12 cellular contexts compared by ENCODE assay signal in genomic region chr10:70457759-70458305, GRCh38. TPM values are rescaled to one million over a fixed set of nuclear protein-coding genes. Genes with fewer than 3 reads are reported as not detected.
DNase-seq lines count a peak whose midpoint lies in the region; ATAC-seq, FAIRE-seq and TF ChIP-seq lines count a peak whose summit lies in the region.
"Had no signal": no experiment of that assay in that cellular context is flagged by ENCODE, and none has a peak within 500 bp of the region (broad histone marks: within the 10 kb centered on the region; RNA-seq: fewer than 3 reads in every experiment).

No MANE protein-coding gene starts in this region.

- TF ChIP-seq POLR2A in K562 (conservative IDR thresholded peaks at IDR 0.05): no peak

- H2BK12ac ChIP-seq in H9 (ENCODE audit: insufficient read length, low read depth, low read length): no peak overlapping the region

- no peak overlapping the region for H3K56ac ChIP-seq in H9 (ENCODE audit: insufficient read length, low read depth, low read length)

- POLR2A ChIA-PET in K562 (lab: Yijun Ruan, JAX): no interaction called here

- H3K14ac ChIP-seq in H9 (ENCODE audit: insufficient read depth, low read length): no peak overlapping the region

- H3K4me3 ChIP-seq in K562: no peak overlapping the region
- no peak overlapping the region for H3K4me3 ChIP-seq in keratinocyte (ENCODE audit: control insufficient read depth in 2 of 3, extremely low read depth in 1 of 3, insufficient read depth in 2 of 3, low read depth in 1 of 3, low read length in 3 of 3)
- peak overlapping the region; percentile 44 for H3K4me3 ChIP-seq in smooth muscle cell

- peaks cover 77% of the 10 kb centered on the region for H3K27me3 Mint-ChIP-seq in H9 (ENCODE audit: low read depth)
- peaks cover 49% of the 10 kb centered on the region for H3K27me3 Mint-ChIP-seq in activated T-helper 2 cell treated with anti-CD3 and anti-CD28 coated beads, Interferon-gamma antibody, Interleukin-2, Interleukin-4, amounts not matched to agents 10 μg/mL and 5 μg/mL and 100 μg/mL, durations not matched to agents 14 hours and 24 hours and 36 hours (ENCODE audit: low read depth)

- no peak overlapping the region for H2BK20ac ChIP-seq in H9 (ENCODE audit: low read depth, low read length, poor library complexity, severe bottlenecking)

- H2BK5ac ChIP-seq in H9 (ENCODE audit: insufficient read length, low read length): no peak overlapping the region

- H3T11ph ChIP-seq in H9 (ENCODE audit: low read length): no peak overlapping the region

- peak overlapping the region; percentile 57 to 73 for H3K4me3 Mint-ChIP-seq in H9
- H3K4me3 Mint-ChIP-seq in activated T-helper 2 cell treated with anti-CD3 and anti-CD28 coated beads, Interferon-gamma antibody, Interleukin-2, Interleukin-4, amounts not matched to agents 10 μg/mL and 5 μg/mL and 100 μg/mL, durations not matched to agents 14 hours and 24 hours and 36 hours (ENCODE audit: low read depth): no peak overlapping the region

- no peaks in the 10 kb centered on the region for H3K9me3 ChIP-seq in H9 (ENCODE audit: control insufficient read depth, low read depth, low read length)
- no peaks in the 10 kb centered on the region for H3K9me3 ChIP-seq in K562 (replicated peaks; ENCODE audit: control insufficient read depth, insufficient read depth, low read depth, low read length)
- H3K9me3 ChIP-seq in keratinocyte (ENCODE audit: control insufficient read depth, low read depth, low read length): no peaks in the 10 kb centered on the region
- no peaks in the 10 kb centered on the region for H3K9me3 ChIP-seq in smooth muscle cell (replicated peaks; ENCODE audit: low read depth)

- H3K4me2 ChIP-seq in H9 (ENCODE audit: insufficient read depth, insufficient read length, low read length) (peak overlapping the region; percentile 43), K562 (ENCODE audit: insufficient read depth, low read length) (no peak overlapping the region), keratinocyte (ENCODE audit: control insufficient read depth, extremely low read depth, insufficient read depth, low read depth, low read length) (peak overlapping the region; percentile 45), smooth muscle cell (peak overlapping the region; percentile 87)

- no TSS peak for BruUV-seq in K562 (replicated peaks; lab: Mats Ljungman, UMichigan)

- H3K4me1 Mint-ChIP-seq in H9: peaks cover 46 to 56% of the 10 kb centered on the region in 2 experiments
- H3K4me1 Mint-ChIP-seq in activated T-helper 2 cell treated with anti-CD3 and anti-CD28 coated beads, Interferon-gamma antibody, Interleukin-2, Interleukin-4, amounts not matched to agents 10 μg/mL and 5 μg/mL and 100 μg/mL, durations not matched to agents 14 hours and 24 hours and 36 hours (ENCODE audit: low read depth): no peaks in the 10 kb centered on the region

- TF ChIP-seq RAD21 in K562 (CRISPR knock-in tag; conservative IDR thresholded peaks at IDR 0.05 in 1 of 2, IDR thresholded peaks at IDR 0.05 in 1 of 2): no peak

- H4K5ac ChIP-seq in H9 (ENCODE audit: insufficient read length, low read depth, low read length): no peak overlapping the region

- H2BK120ac ChIP-seq in H9 (ENCODE audit: low read depth, low read length, poor library complexity, severe bottlenecking): no peak overlapping the region

- no peak overlapping the region for H3K27ac ChIP-seq in H9 (ENCODE audit: insufficient read length, low read depth, low read length)
- no peak overlapping the region for H3K27ac ChIP-seq in K562 (ENCODE audit: extremely low read depth, low read depth, low read length)
- H3K27ac ChIP-seq in keratinocyte (ENCODE audit: control insufficient read depth, insufficient read depth, low read length): no peak overlapping the region
- no peak overlapping the region for H3K27ac ChIP-seq in smooth muscle cell (ENCODE audit: low read depth)

- WGBS in H9 (ENCODE audit: extremely low coverage, insufficient read length, low lambda C conversion rate): no CpG with 5 or more reads among the region's 17 CpGs
- 16% methylated on average over 17 of the region's 17 CpGs for WGBS in K562 (ENCODE audit: insufficient coverage, low coverage, missing lambda C conversion rate)
- 47% methylated on average over 17 of the region's 17 CpGs for WGBS in smooth muscle cell (ENCODE audit: low lambda C conversion rate)

- peaks cover 0 to 8% (median 0%) of the 10 kb centered on the region in 3 experiments; a peak in 2 of 7 replicates for H3K36me3 Mint-ChIP-seq in H9 (ENCODE audit: insufficient read depth in 1 of 3, low read depth in 3 of 3)
- H3K36me3 Mint-ChIP-seq in activated T-helper 2 cell treated with anti-CD3 and anti-CD28 coated beads, Interferon-gamma antibody, Interleukin-2, Interleukin-4, amounts not matched to agents 10 μg/mL and 5 μg/mL and 100 μg/mL, durations not matched to agents 14 hours and 24 hours and 36 hours (ENCODE audit: low read depth): no peaks in the 10 kb centered on the region

- H3K4me1 ChIP-seq in H9 (ENCODE audit: insufficient read depth, low read length): peaks cover 13% of the 10 kb centered on the region; the same call in 1 of the 2 replicates
- H3K4me1 ChIP-seq in K562 (replicated peaks in 1 of 2; ENCODE audit: control insufficient read depth in 2 of 2, insufficient read depth in 2 of 2, low read length in 2 of 2): peaks cover 5 to 15% of the 10 kb centered on the region in 2 experiments; a peak in 3 of 5 replicates
- peaks cover 14% of the 10 kb centered on the region for H3K4me1 ChIP-seq in keratinocyte (ENCODE audit: control insufficient read depth, extremely low read depth, insufficient read depth, low read length)
- H3K4me1 ChIP-seq in smooth muscle cell (ENCODE audit: low read depth): peaks cover 8% of the 10 kb centered on the region

- H3K18ac ChIP-seq in H9 (ENCODE audit: insufficient read length, low read depth, low read length): no peak overlapping the region

- H2AK5ac ChIP-seq in H9 (ENCODE audit: insufficient read length, low read length): no peak overlapping the region

- no peaks in the 10 kb centered on the region for H4K20me1 ChIP-seq in H9 (ENCODE audit: control insufficient read depth, insufficient read depth, insufficient read length)
- peaks cover 17% of the 10 kb centered on the region; the same call in 1 of the 2 replicates for H4K20me1 ChIP-seq in K562 (replicated peaks; ENCODE audit: control insufficient read depth, insufficient read depth, low read length)
- H4K20me1 ChIP-seq in keratinocyte (ENCODE audit: control insufficient read depth, extremely low read depth, insufficient read depth, low read length): no peaks in the 10 kb centered on the region
- no peaks in the 10 kb centered on the region for H4K20me1 ChIP-seq in smooth muscle cell (ENCODE audit: low read depth)

- ATAC-seq in K562: no peak
- ATAC-seq in GM21737 (IDR thresholded peaks at IDR 0.05; ENCODE audit: unreplicated experiment): no peak

- peak overlapping the region; percentile 18 for H3K9ac ChIP-seq in H9 (ENCODE audit: extremely low read depth, insufficient read length, low read length)
- H3K9ac ChIP-seq in K562 (ENCODE audit: insufficient read depth in 1 of 2, low read depth in 2 of 2, low read length in 2 of 2): 0 out of 4 replicates have a peak overlapping the region, but pooled peaks of 1 of the 2 experiments have one; percentile 81
- no peak overlapping the region for H3K9ac ChIP-seq in keratinocyte (ENCODE audit: control insufficient read depth, extremely low read depth, insufficient read depth, low read length)
- no peak overlapping the region for H3K9ac ChIP-seq in smooth muscle cell (ENCODE audit: low read depth)

- no peak overlapping the region for H4K91ac ChIP-seq in H9 (ENCODE audit: insufficient read length, low read depth, low read length)

- no peak overlapping the region for H3K23ac ChIP-seq in H9 (ENCODE audit: insufficient read length, low read depth, low read length)

- TF ChIP-seq CTCF in H9 (conservative IDR thresholded peaks at IDR 0.05) (no peak), K562 (IDR thresholded peaks at IDR 0.05 in 2 of 3, conservative IDR thresholded peaks at IDR 0.05 in 1 of 3; ENCODE audit: insufficient read depth in 2 of 3, low read depth in 1 of 3, low read length in 3 of 3) (no peak), keratinocyte (optimal IDR thresholded peaks at IDR 0.05 in 1 of 3, IDR thresholded peaks at IDR 0.05 in 1 of 3, conservative IDR thresholded peaks at IDR 0.05 in 1 of 3; ENCODE audit: extremely low read depth in 1 of 3, insufficient read depth in 2 of 3, low read length in 3 of 3) (no peak), smooth muscle cell (IDR thresholded peaks at IDR 0.05; ENCODE audit: borderline replicate concordance, insufficient read depth, poor library complexity, severe bottlenecking) (no peak)

- FAIRE-seq in K562 (lab: Jason Lieb, UNC) (no peak), keratinocyte (lab: Jason Lieb, UNC) (no peak)

- CTCF ChIA-PET in K562 (lab: Yijun Ruan, JAX; ENCODE audit: low intra/inter-chr PET ratio): interaction anchor here (0.6 kb wide), 1 partner anchor 228 kb away, joined by 4 read pairs; no protein-coding TSS in a partner anchor

- intact Hi-C loops in K562 (cut with micrococcal nuclease): loop anchor here (5.0 kb wide), 1 partner anchor 76 kb away; the partner anchor contains the start of gene LRRC20
- intact Hi-C loops in activated T-helper 2 cell treated with anti-CD3 and anti-CD28 coated beads, Interferon-gamma antibody, Interleukin-2, Interleukin-4, amounts not matched to agents 10 μg/mL and 5 μg/mL and 100 μg/mL, durations not matched to agents 14 hours and 24 hours and 36 hours (cut with micrococcal nuclease): no loop called here

- H3K36me3 ChIP-seq in K562 (ENCODE audit: control insufficient read depth, insufficient read depth, low read length): no peaks in the 10 kb centered on the region
- no peaks in the 10 kb centered on the region for H3K36me3 ChIP-seq in keratinocyte (ENCODE audit: control insufficient read depth in 2 of 2, extremely low read depth in 1 of 2, insufficient read depth in 2 of 2, low read length in 2 of 2)
- H3K36me3 ChIP-seq in smooth muscle cell (ENCODE audit: low read depth): no peaks in the 10 kb centered on the region

- dilution Hi-C loops in keratinocyte (cut with MboI; ENCODE audit: extremely low pct_ligation_motif_present, low sequenced_read_pairs): no loop called here

- H3F3A ChIP-seq in smooth muscle cell (ENCODE audit: low read depth): no peaks in the 10 kb centered on the region

- no peaks in the 10 kb centered on the region for H3K9me1 ChIP-seq in K562 (ENCODE audit: control insufficient read depth, insufficient read depth, low read length)
- no peaks in the 10 kb centered on the region for H3K9me1 ChIP-seq in keratinocyte (ENCODE audit: control insufficient read depth, extremely low read depth, insufficient read depth, low read length)

- DNase-seq in H9 (no peak), K562 (ENCODE audit: extremely low read depth in 1 of 4, low spot score in 3 of 4) (no peak), keratinocyte (ENCODE audit: low read depth, low spot score) (no peak), smooth muscle cell (lab: John Stamatoyannopoulos, UW; ENCODE audit: unreplicated experiment) (no peak), NCI-H2196 treated with DMSO at 0.1 percent for 48 hours (lab: John Stamatoyannopoulos, UW; ENCODE audit: unreplicated experiment) (no peak), NCI-H526 (lab: John Stamatoyannopoulos, UW) (no peak)
- no peak for DNase-seq in activated T-helper 2 cell treated with anti-CD3 and anti-CD28 coated beads, Interferon-gamma antibody, Interleukin-2, Interleukin-4, amounts not matched to agents 10 μg/mL and 5 μg/mL and 100 μg/mL, durations not matched to agents 14 hours and 24 hours and 36 hours (ENCODE audit: low spot score)
- DNase-seq: NCI-H2081 treated with DMSO at 0.1 percent for 48 hours had no signal

- no peak overlapping the region for H4K8ac ChIP-seq in H9 (replicated peaks; ENCODE audit: insufficient read length, low read depth, low read length)

- no peak for TF ChIP-seq EP300 in K562 (IDR thresholded peaks at IDR 0.05; ENCODE audit: low read length)

- H3K79me2 ChIP-seq in H9 (ENCODE audit: insufficient read depth, low read length): no peaks in the 10 kb centered on the region
- H3K79me2 ChIP-seq in K562 (ENCODE audit: control insufficient read depth, insufficient read depth, low read length): no peaks in the 10 kb centered on the region
- H3K79me2 ChIP-seq in keratinocyte (ENCODE audit: control insufficient read depth, insufficient read depth, low read length): no peaks in the 10 kb centered on the region
- H3K79me2 ChIP-seq in smooth muscle cell (ENCODE audit: low read depth): no peaks in the 10 kb centered on the region

- no peaks in the 10 kb centered on the region for H3K79me1 ChIP-seq in H9 (ENCODE audit: insufficient read depth, low read depth, low read length, poor library complexity, severe bottlenecking)

- H2AFZ ChIP-seq in H9 (ENCODE audit: low read length): no peak overlapping the region
- H2AFZ ChIP-seq in K562 (ENCODE audit: low read depth, low read length): no peak overlapping the region
- H2AFZ ChIP-seq in keratinocyte (ENCODE audit: control insufficient read depth, low read length): no peak overlapping the region
- H2AFZ ChIP-seq in smooth muscle cell (ENCODE audit: low read depth): no peak overlapping the region

- no peak overlapping the region for H2BK15ac ChIP-seq in H9 (ENCODE audit: low read depth, low read length)

- no peak overlapping the region for H3K4ac ChIP-seq in H9 (ENCODE audit: low read depth, low read length)

- in situ Hi-C loops in K562 (cut with MboI): no loop called here

- H3K27ac Mint-ChIP-seq in H9: no peak overlapping the region
- no peak overlapping the region for H3K27ac Mint-ChIP-seq in activated T-helper 2 cell treated with anti-CD3 and anti-CD28 coated beads, Interferon-gamma antibody, Interleukin-2, Interleukin-4, amounts not matched to agents 10 μg/mL and 5 μg/mL and 100 μg/mL, durations not matched to agents 14 hours and 24 hours and 36 hours
- H3K27ac Mint-ChIP-seq: IgD-negative memory B cell had no signal

- peaks cover 14% of the 10 kb centered on the region; the same call in 1 of the 2 replicates for H3K27me3 ChIP-seq in H9 (ENCODE audit: insufficient read depth, low read length)
- H3K27me3 ChIP-seq in K562 (ENCODE audit: control insufficient read depth in 2 of 2, insufficient read depth in 2 of 2, low read length in 2 of 2): peaks cover 48 to 72% of the 10 kb centered on the region in 2 experiments
- H3K27me3 ChIP-seq in keratinocyte (ENCODE audit: control insufficient read depth, extremely low read depth, insufficient read depth, low read length): peaks cover 40% of the 10 kb centered on the region
- H3K27me3 ChIP-seq in smooth muscle cell (ENCODE audit: low read depth): peaks cover 7% of the 10 kb centered on the region

- H3K9me3 Mint-ChIP-seq in H9: no peaks in the 10 kb centered on the region; a peak in 2 of 5 replicates
- no peaks in the 10 kb centered on the region for H3K9me3 Mint-ChIP-seq in activated T-helper 2 cell treated with anti-CD3 and anti-CD28 coated beads, Interferon-gamma antibody, Interleukin-2, Interleukin-4, amounts not matched to agents 10 μg/mL and 5 μg/mL and 100 μg/mL, durations not matched to agents 14 hours and 24 hours and 36 hours
- H3K9me3 Mint-ChIP-seq: IgD-negative memory B cell had no signal

- peaks cover 14% of the 10 kb centered on the region for H3K23me2 ChIP-seq in H9 (ENCODE audit: insufficient read length, low read depth, low read length, poor library complexity, severe bottlenecking)

RNA-seq across cellular contexts. Expression of gene NODAL, which starts 16.4 kb away (rescaled TPM):
- total RNA-seq in H9 (2021) (80.7 and 84.7 TPM in 2 replicates), K562 (2014; rRNA removed) (not detected in 2 replicates), K562 (2014; rRNA removed; fragmentation: Illumina TruSeq; extraction: Trizol) (not detected in 2 replicates), K562 (2015; rRNA removed; fragmentation: Illumina TruSeq; extraction: Trizol) (not detected in 2 replicates), K562 (2021) (not detected in 2 replicates), smooth muscle cell (not detected in 2 replicates)
- not detected in 2 replicates for total RNA-seq in K562 (2011; cell fraction: chromatin; rRNA removed; ENCODE audit: low replicate concordance)
- not detected in 2 replicates for total RNA-seq in K562 (2011; cell fraction: nucleolus; rRNA removed)
- total RNA-seq in K562 (2011; cell fraction: nucleoplasm; rRNA removed): not detected in 2 replicates
- polyA plus RNA-seq in K562 (2011; rRNA removed) (not detected in 2 replicates), K562 (2014; fragmentation: Illumina TruSeq; extraction: Trizol) (not detected in 2 replicates), K562 (2014; fragmentation: Nextera tagmentation; extraction: Ambion mirVana) (not detected), K562 (2014; rRNA removed) (not detected in 2 replicates), keratinocyte (0.30 to 0.46 TPM (median 0.45 TPM) in 3 replicates), smooth muscle cell (0.63 and 0.81 TPM in 2 replicates)
- polyA plus RNA-seq in K562 (2011; cell fraction: cytosol; rRNA removed): not detected in 2 replicates
- polyA plus RNA-seq in K562 (2011; cell fraction: nucleus; rRNA removed): not detected in 2 replicates
- not detected in 2 replicates for polyA plus RNA-seq in K562 (2012)
- not detected in 2 replicates for polyA minus RNA-seq in K562 (2011; rRNA and poly(A)+ RNA removed)
- polyA minus RNA-seq in K562 (2011; cell fraction: cytosol; rRNA and poly(A)+ RNA removed): not detected in 2 replicates
- not detected in 2 replicates for polyA minus RNA-seq in K562 (2011; cell fraction: nucleus; rRNA and poly(A)+ RNA removed)
- polyA plus RNA-seq in keratinocyte (2011; ENCODE audit: low read depth): 0.16 TPM
- polyA plus RNA-seq in keratinocyte (2011; cell fraction: cytosol; rRNA removed): 0.12 and 0.31 TPM in 2 replicates
- polyA plus RNA-seq in keratinocyte (2011; cell fraction: nucleus; rRNA removed): 0.73 and 0.80 TPM in 2 replicates
- polyA plus RNA-seq in keratinocyte (2012; ENCODE audit: low replicate concordance): 0.36 TPM in 1 of 2 replicates, not detected in the other
- 0.58 to 0.92 TPM in 2 of 3 replicates, not detected in the other for polyA minus RNA-seq in keratinocyte
- polyA minus RNA-seq in keratinocyte (2011; cell fraction: cytosol; rRNA and poly(A)+ RNA removed): not detected
- polyA minus RNA-seq in keratinocyte (2011; cell fraction: nucleus; rRNA and poly(A)+ RNA removed): not detected in 2 replicates
- not detected in 2 replicates for total RNA-seq in activated T-helper 2 cell treated with anti-CD3 and anti-CD28 coated beads, Interferon-gamma antibody, Interleukin-2, Interleukin-4, amounts not matched to agents 10 μg/mL and 5 μg/mL and 100 μg/mL, durations not matched to agents 14 hours and 24 hours and 36 hours
- total RNA-seq: aorta, left colon had no signal
- polyA plus RNA-seq: IgD-negative memory B cell had no signal

RNA-seq across cellular contexts. Expression of gene PALD1, which starts 20.7 kb away (rescaled TPM):
- total RNA-seq in H9 (2021): 21.1 and 21.6 TPM in 2 replicates
- 0.14 and 0.72 TPM in 2 replicates for total RNA-seq in K562 (2011; cell fraction: chromatin; rRNA removed; ENCODE audit: low replicate concordance)
- 0.26 and 0.67 TPM in 2 replicates for total RNA-seq in K562 (2011; cell fraction: nucleolus; rRNA removed)
- total RNA-seq in K562 (2011; cell fraction: nucleoplasm; rRNA removed): 0.15 and 0.29 TPM in 2 replicates
- 0.09 and 0.16 TPM in 2 replicates for total RNA-seq in K562 (2014; rRNA removed)
- total RNA-seq in K562 (2014; rRNA removed; fragmentation: Illumina TruSeq; extraction: Trizol): 0.03 and 0.07 TPM in 2 replicates
- 0.04 and 0.07 TPM in 2 replicates for total RNA-seq in K562 (2015; rRNA removed; fragmentation: Illumina TruSeq; extraction: Trizol)
- 0.27 and 0.29 TPM in 2 replicates for total RNA-seq in K562 (2021)
- 0.13 and 0.26 TPM in 2 replicates for polyA plus RNA-seq in K562 (2011; rRNA removed)
- polyA plus RNA-seq in K562 (2011; cell fraction: cytosol; rRNA removed): 0.18 and 0.25 TPM in 2 replicates
- polyA plus RNA-seq in K562 (2011; cell fraction: nucleus; rRNA removed): 0.53 and 0.81 TPM in 2 replicates
- polyA plus RNA-seq in K562 (2012): 0.08 and 0.11 TPM in 2 replicates
- 0.03 and 0.15 TPM in 2 replicates for polyA plus RNA-seq in K562 (2014; fragmentation: Illumina TruSeq; extraction: Trizol)
- not detected for polyA plus RNA-seq in K562 (2014; fragmentation: Nextera tagmentation; extraction: Ambion mirVana)
- polyA plus RNA-seq in K562 (2014; rRNA removed): 0.13 and 0.15 TPM in 2 replicates
- polyA minus RNA-seq in K562 (2011; rRNA and poly(A)+ RNA removed): 0.15 and 0.25 TPM in 2 replicates
- 0.19 TPM in 1 of 2 replicates, not detected in the other for polyA minus RNA-seq in K562 (2011; cell fraction: cytosol; rRNA and poly(A)+ RNA removed)
- under 0.01 and 0.44 TPM in 2 replicates for polyA minus RNA-seq in K562 (2011; cell fraction: nucleus; rRNA and poly(A)+ RNA removed)
- polyA plus RNA-seq in keratinocyte: 0.72 to 1.4 TPM (median 0.83 TPM) in 3 replicates
- 0.39 TPM for polyA plus RNA-seq in keratinocyte (2011; ENCODE audit: low read depth)
- polyA plus RNA-seq in keratinocyte (2011; cell fraction: cytosol; rRNA removed): 0.50 and 0.96 TPM in 2 replicates
- polyA plus RNA-seq in keratinocyte (2011; cell fraction: nucleus; rRNA removed): 2.0 and 2.1 TPM in 2 replicates
- polyA plus RNA-seq in keratinocyte (2012; ENCODE audit: low replicate concordance): 1.2 and 1.6 TPM in 2 replicates
- 0.53 to 1.0 TPM (median 0.77 TPM) in 3 replicates for polyA minus RNA-seq in keratinocyte
- polyA minus RNA-seq in keratinocyte (2011; cell fraction: cytosol; rRNA and poly(A)+ RNA removed): 2.1 TPM
- 1.5 and 2.1 TPM in 2 replicates for polyA minus RNA-seq in keratinocyte (2011; cell fraction: nucleus; rRNA and poly(A)+ RNA removed)
- total RNA-seq in smooth muscle cell: 1.4 and 1.5 TPM in 2 replicates
- 0.73 and 2.2 TPM in 2 replicates for polyA plus RNA-seq in smooth muscle cell
- total RNA-seq in activated T-helper 2 cell treated with anti-CD3 and anti-CD28 coated beads, Interferon-gamma antibody, Interleukin-2, Interleukin-4, amounts not matched to agents 10 μg/mL and 5 μg/mL and 100 μg/mL, durations not matched to agents 14 hours and 24 hours and 36 hours: 2.1 and 2.3 TPM in 2 replicates

RNA-seq across cellular contexts. Expression of gene EIF4EBP2, which starts 53.9 kb away (rescaled TPM):
- total RNA-seq in H9 (2021): 91.1 and 93.2 TPM in 2 replicates
- total RNA-seq in K562 (2011; cell fraction: chromatin; rRNA removed; ENCODE audit: low replicate concordance): 14.7 and 24.0 TPM in 2 replicates
- 12.2 and 12.6 TPM in 2 replicates for total RNA-seq in K562 (2011; cell fraction: nucleolus; rRNA removed)
- 24.9 and 39.0 TPM in 2 replicates for total RNA-seq in K562 (2011; cell fraction: nucleoplasm; rRNA removed)
- 18.3 and 24.5 TPM in 2 replicates for total RNA-seq in K562 (2014; rRNA removed)
- total RNA-seq in K562 (2014; rRNA removed; fragmentation: Illumina TruSeq; extraction: Trizol): 46.5 and 54.1 TPM in 2 replicates
- total RNA-seq in K562 (2015; rRNA removed; fragmentation: Illumina TruSeq; extraction: Trizol): 38.1 and 39.4 TPM in 2 replicates
- total RNA-seq in K562 (2021): 54.1 and 61.8 TPM in 2 replicates
- polyA plus RNA-seq in K562 (2011; rRNA removed): 34.9 and 38.3 TPM in 2 replicates
- polyA plus RNA-seq in K562 (2011; cell fraction: cytosol; rRNA removed): 16.6 and 34.9 TPM in 2 replicates
- 12.7 and 16.0 TPM in 2 replicates for polyA plus RNA-seq in K562 (2011; cell fraction: nucleus; rRNA removed)
- polyA plus RNA-seq in K562 (2012): 46.6 and 46.7 TPM in 2 replicates
- 57.4 and 67.5 TPM in 2 replicates for polyA plus RNA-seq in K562 (2014; fragmentation: Illumina TruSeq; extraction: Trizol)
- 10 to 100 TPM; 16.1 to 25.5 TPM for polyA plus RNA-seq in K562 (2014; fragmentation: Nextera tagmentation; extraction: Ambion mirVana)
- polyA plus RNA-seq in K562 (2014; rRNA removed): 27.5 and 31.3 TPM in 2 replicates
- polyA minus RNA-seq in K562 (2011; rRNA and poly(A)+ RNA removed): 58.4 and 64.6 TPM in 2 replicates
- polyA minus RNA-seq in K562 (2011; cell fraction: cytosol; rRNA and poly(A)+ RNA removed): 32.8 and 50.2 TPM in 2 replicates
- polyA minus RNA-seq in K562 (2011; cell fraction: nucleus; rRNA and poly(A)+ RNA removed): 5.9 and 11.8 TPM in 2 replicates
- polyA plus RNA-seq in keratinocyte: 10.2 to 22.2 TPM (median 18.9 TPM) in 3 replicates
- 7.3 TPM for polyA plus RNA-seq in keratinocyte (2011; ENCODE audit: low read depth)
- polyA plus RNA-seq in keratinocyte (2011; cell fraction: cytosol; rRNA removed): 18.6 and 30.0 TPM in 2 replicates
- polyA plus RNA-seq in keratinocyte (2011; cell fraction: nucleus; rRNA removed): 13.2 and 15.8 TPM in 2 replicates
- 15.1 and 18.2 TPM in 2 replicates for polyA plus RNA-seq in keratinocyte (2012; ENCODE audit: low replicate concordance)
- 18.2 to 45.3 TPM (median 29.6 TPM) in 3 replicates for polyA minus RNA-seq in keratinocyte
- polyA minus RNA-seq in keratinocyte (2011; cell fraction: cytosol; rRNA and poly(A)+ RNA removed): 33.2 TPM
- 10.3 and 21.1 TPM in 2 replicates for polyA minus RNA-seq in keratinocyte (2011; cell fraction: nucleus; rRNA and poly(A)+ RNA removed)
- 43.9 and 51.4 TPM in 2 replicates for total RNA-seq in smooth muscle cell
- polyA plus RNA-seq in smooth muscle cell: 23.5 and 35.9 TPM in 2 replicates
- total RNA-seq in activated T-helper 2 cell treated with anti-CD3 and anti-CD28 coated beads, Interferon-gamma antibody, Interleukin-2, Interleukin-4, amounts not matched to agents 10 μg/mL and 5 μg/mL and 100 μg/mL, durations not matched to agents 14 hours and 24 hours and 36 hours: 39.5 and 40.0 TPM in 2 replicates

Comparison
In these comparisons a context has a peak if more than half of its experiments do, and no peak if none do; other contexts are left out.
1. RNA of gene NODAL, which starts 16.4 kb away (total RNA-seq): 80.7 to 84.7 TPM in H9; not detected in activated T-helper 2 cell treated with anti-CD3 and anti-CD28 coated beads, Interferon-gamma antibody, Interleukin-2, Interleukin-4, amounts not matched to agents 10 μg/mL and 5 μg/mL and 100 μg/mL, durations not matched to agents 14 hours and 24 hours and 36 hours, not detected in K562 and not detected in smooth muscle cell; every median in the first group is over 10 times any median in the second.